ENCODE assay signal across 27 cellular contexts in genomic region chr5:43547532-43547931, GRCh38. TPM values are rescaled to one million over a fixed set of nuclear protein-coding genes. Genes with fewer than 3 reads are reported as not detected.
DNase-seq lines count a peak whose midpoint lies in the region; ATAC-seq, FAIRE-seq and TF ChIP-seq lines count a peak whose summit lies in the region.
"Had no signal": no experiment of that assay in that cellular context is flagged by ENCODE, and none has a peak within 500 bp of the region (broad histone marks: within the 10 kb centered on the region; RNA-seq: fewer than 3 reads in every experiment).

No MANE protein-coding gene starts in this region.

- no peak overlapping the region for H4K91ac ChIP-seq in neuronal stem cell (ENCODE audit: low read depth, low read length, poor library complexity)

- intact Hi-C loops in endothelial cell of umbilical vein (cut with micrococcal nuclease) = no loop called here

- H2BK12ac ChIP-seq in neuronal stem cell (ENCODE audit: low read length) = no peak overlapping the region

- H3K79me1 ChIP-seq in neuronal stem cell (ENCODE audit: low read depth, low read length) = peaks cover 5% of the 10 kb centered on the region

- H3K4ac ChIP-seq in neuronal stem cell (ENCODE audit: low read length) = no peak overlapping the region

- H2BK120ac ChIP-seq in neuronal stem cell (ENCODE audit: low read depth, low read length) = no peak overlapping the region

- H3K4me1 Mint-ChIP-seq in stimulated activated effector memory CD8-positive, alpha-beta T cell treated with anti-CD3 and anti-CD28 coated beads, Interleukin-12 subunit alpha, Interleukin-12 subunit beta, amount 100 ng/mL, for 72 hours = peaks cover 28% of the 10 kb centered on the region

- peaks cover 7% of the 10 kb centered on the region for H4K20me1 ChIP-seq in endothelial cell of umbilical vein (replicated peaks; ENCODE audit: control insufficient read depth, extremely low read depth, insufficient read depth, low read length)

- no peak overlapping the region for H3K23ac ChIP-seq in neuronal stem cell (ENCODE audit: low read depth, low read length, poor library complexity)

- BruUV-seq in endothelial cell of umbilical vein (replicated peaks; lab: Mats Ljungman, UMichigan) = no TSS peak

- no peaks in the 10 kb centered on the region for H3K27me3 ChIP-seq in endothelial cell of umbilical vein (ENCODE audit: control insufficient read depth in 2 of 2, insufficient read depth in 2 of 2, low read length in 2 of 2)
- H3K27me3 ChIP-seq in neuronal stem cell (ENCODE audit: control insufficient read depth in 3 of 3, insufficient read depth in 3 of 3, low read depth in 1 of 3, low read length in 3 of 3) = no peaks in the 10 kb centered on the region
- H3K27me3 ChIP-seq: BE2C, BLaER1 had no signal

- H3K27ac ChIP-seq in HEK293 (ENCODE audit: extremely low read depth, low read depth, low read length) (no peak overlapping the region), endothelial cell of umbilical vein (ENCODE audit: insufficient read depth, low read depth, low read length) (no peak overlapping the region), neuronal stem cell (replicated peaks; ENCODE audit: low read length) (no peak overlapping the region)
- H3K27ac ChIP-seq: BLaER1 had no signal

- H3K9me3 Mint-ChIP-seq in stimulated activated effector memory CD8-positive, alpha-beta T cell treated with anti-CD3 and anti-CD28 coated beads, Interleukin-12 subunit alpha, Interleukin-12 subunit beta, amount 100 ng/mL, for 72 hours = no peaks in the 10 kb centered on the region
- H3K9me3 Mint-ChIP-seq: CD4-positive, alpha-beta memory T cell; CD4-positive, CD25-positive, alpha-beta regulatory T cell; CD8-positive, alpha-beta memory T cell had no signal

- H2AFZ ChIP-seq in endothelial cell of umbilical vein (ENCODE audit: low read depth, low read length) = no peak overlapping the region
- H2AFZ ChIP-seq in neuronal stem cell (ENCODE audit: low read length) = no peak overlapping the region

- H3K14ac ChIP-seq in neuronal stem cell (ENCODE audit: low read length) = no peak overlapping the region

- no peak overlapping the region for H2AK5ac ChIP-seq in neuronal stem cell (ENCODE audit: low read depth, low read length)

- H3K4me1 ChIP-seq in HEK293 (ENCODE audit: control insufficient read depth, insufficient read depth, low read length) = no peaks in the 10 kb centered on the region
- no peaks in the 10 kb centered on the region for H3K4me1 ChIP-seq in endothelial cell of umbilical vein (ENCODE audit: control insufficient read depth, extremely low read depth, insufficient read depth, low read length)
- no peaks in the 10 kb centered on the region for H3K4me1 ChIP-seq in neuronal stem cell (ENCODE audit: control insufficient read depth in 2 of 2, insufficient read depth in 1 of 2, low read depth in 1 of 2, low read length in 2 of 2)
- H3K4me1 ChIP-seq: BE2C had no signal

- H3K4me3 Mint-ChIP-seq in stimulated activated effector memory CD8-positive, alpha-beta T cell treated with anti-CD3 and anti-CD28 coated beads, Interleukin-12 subunit alpha, Interleukin-12 subunit beta, amount 100 ng/mL, for 72 hours = no peak overlapping the region
- H3K4me3 Mint-ChIP-seq: CD14-positive monocyte; CD4-positive, alpha-beta memory T cell; CD8-positive, alpha-beta memory T cell had no signal

- FAIRE-seq in endothelial cell of umbilical vein (lab: Jason Lieb, UNC) = peak; percentile 78
- FAIRE-seq: A204.1, GM12878, GM12892, GM18507 had no signal

- TF ChIP-seq CTCF in HEK293 (tag by site-specific recombination; IDR thresholded peaks at IDR 0.05) (no peak), endothelial cell of umbilical vein (IDR thresholded peaks at IDR 0.05; ENCODE audit: extremely low read depth in 1 of 2, insufficient read depth in 1 of 2, low read depth in 1 of 2, low read length in 2 of 2) (no peak)

- peaks cover 77 to 94% of the 10 kb centered on the region in 2 experiments for H3K36me3 ChIP-seq in HEK293 (ENCODE audit: control insufficient read depth in 2 of 2, insufficient read depth in 1 of 2, low read length in 2 of 2)
- H3K36me3 ChIP-seq in endothelial cell of umbilical vein (ENCODE audit: control insufficient read depth in 2 of 2, extremely low read depth in 1 of 2, insufficient read depth in 2 of 2, low read length in 2 of 2) = peaks cover 17 to 37% of the 10 kb centered on the region in 2 experiments
- peaks cover 32 to 100% of the 10 kb centered on the region in 2 donors for H3K36me3 ChIP-seq in neuronal stem cell (replicated peaks in 1 of 2; ENCODE audit: control insufficient read depth in 2 of 2, insufficient read depth in 2 of 2, low read length in 2 of 2)

- H2BK5ac ChIP-seq in neuronal stem cell (ENCODE audit: low read length) = no peak overlapping the region

- peaks cover 60% of the 10 kb centered on the region for H3K36me3 Mint-ChIP-seq in stimulated activated effector memory CD8-positive, alpha-beta T cell treated with anti-CD3 and anti-CD28 coated beads, Interleukin-12 subunit alpha, Interleukin-12 subunit beta, amount 100 ng/mL, for 72 hours

- H3K9me1 ChIP-seq in endothelial cell of umbilical vein (replicated peaks; ENCODE audit: control insufficient read depth, extremely low read depth, insufficient read depth, low read length) = no peaks in the 10 kb centered on the region

- no peak overlapping the region for H3K27ac Mint-ChIP-seq in stimulated activated effector memory CD8-positive, alpha-beta T cell treated with anti-CD3 and anti-CD28 coated beads, Interleukin-12 subunit alpha, Interleukin-12 subunit beta, amount 100 ng/mL, for 72 hours
- H3K27ac Mint-ChIP-seq: CD14-positive monocyte; CD4-positive, alpha-beta memory T cell; CD4-positive, CD25-positive, alpha-beta regulatory T cell; CD8-positive, alpha-beta memory T cell had no signal

- POLR2A ChIA-PET in HEK293 (lab: Yijun Ruan, JAX) = interaction anchor here (1.1 kb wide), 1 partner anchor 64 kb away, joined by 5 read pairs; the partner anchor contains the start of gene TMEM267
- POLR2A ChIA-PET in endothelial cell of umbilical vein (lab: Charles Lee) = no interaction called here

- H3K4me3 ChIP-seq in HEK293 (ENCODE audit: low read depth, low read length) (no peak overlapping the region), endothelial cell of umbilical vein (replicated peaks in 1 of 3; ENCODE audit: insufficient read depth in 1 of 3, low read depth in 1 of 3, low read length in 3 of 3) (no peak overlapping the region), neuronal stem cell (ENCODE audit: low read length in 2 of 2) (no peak overlapping the region)
- H3K4me3 ChIP-seq: BLaER1, GM12878 had no signal

- WGBS in neuronal stem cell (ENCODE audit: extremely low coverage in 2 of 2, insufficient read length in 2 of 2, insufficient replicate concordance in 1 of 2), 2 donors = no CpG with 5 or more reads among the region's 2 CpGs

- TF ChIP-seq POLR2A in endothelial cell of umbilical vein (IDR thresholded peaks at IDR 0.05; ENCODE audit: low read depth, low read length) = no peak

- no peak for ATAC-seq in stimulated activated effector memory CD8-positive, alpha-beta T cell treated with anti-CD3 and anti-CD28 coated beads, Interleukin-12 subunit alpha, Interleukin-12 subunit beta, amount 100 ng/mL, for 72 hours
- ATAC-seq: GM12878 had no signal

- no peak overlapping the region for H4K8ac ChIP-seq in neuronal stem cell (ENCODE audit: low read depth, low read length)

- H3K4me2 ChIP-seq in endothelial cell of umbilical vein (ENCODE audit: insufficient read depth, low read length) = no peak overlapping the region
- peak overlapping the region; percentile 3 for H3K4me2 ChIP-seq in neuronal stem cell (ENCODE audit: insufficient read depth, low read length, poor library complexity, severe bottlenecking)
- H3K4me2 ChIP-seq: BLaER1 had no signal

- H3K18ac ChIP-seq in neuronal stem cell (ENCODE audit: low read length) = no peak overlapping the region

- H3K9ac ChIP-seq in endothelial cell of umbilical vein (replicated peaks; ENCODE audit: extremely low read depth, insufficient read depth, low read length) (no peak overlapping the region), neuronal stem cell (ENCODE audit: low read depth, low read length, poor library complexity) (no peak overlapping the region)
- H3K9ac ChIP-seq: BLaER1 had no signal

- H3K9me3 ChIP-seq in HEK293 (ENCODE audit: control insufficient read depth, insufficient read depth, low read depth, low read length) (no peaks in the 10 kb centered on the region), endothelial cell of umbilical vein (replicated peaks; ENCODE audit: control insufficient read depth, insufficient read depth, low read length) (no peaks in the 10 kb centered on the region), neuronal stem cell (replicated peaks in 1 of 2; ENCODE audit: control insufficient read depth in 2 of 2, insufficient read depth in 1 of 2, low read depth in 1 of 2, low read length in 2 of 2) (peaks cover 0 to 5% of the 10 kb centered on the region in 2 donors)
- H3K9me3 ChIP-seq: BE2C, BLaER1 had no signal

- no peak for DNase-seq in endothelial cell of umbilical vein (ENCODE audit: low read depth, low spot score)
- DNase-seq in neuronal stem cell (ENCODE audit: low spot score) = no peak
- no peak for DNase-seq in NCI-H510A (lab: John Stamatoyannopoulos, UW)
- DNase-seq in NCI-H510A treated with DMSO at 0.1 percent for 48 hours (lab: John Stamatoyannopoulos, UW) = no peak
- DNase-seq in stimulated activated effector memory CD8-positive, alpha-beta T cell treated with anti-CD3 and anti-CD28 coated beads, Interleukin-12 subunit alpha, Interleukin-12 subunit beta, amount 100 ng/mL, for 72 hours (ENCODE audit: low spot score in 2 of 2) = no peak
- DNase-seq: 8988T; ACHN; BE2C; C1 segment of cervical spinal cord; CD4-positive, alpha-beta memory T cell; CD4-positive, CD25-positive, alpha-beta regulatory T cell; CD8-positive, alpha-beta memory T cell; COR-L47; DMS 273 treated with DMSO at 0.1 percent for 48 hours; DMS153; DMS53; DMS79; DND-41; EL; GDM1 had no signal

- dilution Hi-C loops in endothelial cell of umbilical vein (cut with MboI; ENCODE audit: extremely low pct_ligation_motif_present, low sequenced_read_pairs) = no loop called here

- CTCF ChIA-PET in HEK293 (lab: Yijun Ruan, JAX) (interaction anchor here (0.7 to 1.2 kb wide), 2 partner anchors 63 to 893 kb away, joined by 4 to 8 read pairs; partner anchors contain the start of gene TMEM267), endothelial cell of umbilical vein (lab: Charles Lee) (interaction anchor here (1.2 kb wide), 1 partner anchor 15 kb away, joined by 3 read pairs; no protein-coding TSS in a partner anchor)

- peaks cover 53% of the 10 kb centered on the region for H3K79me2 ChIP-seq in endothelial cell of umbilical vein (ENCODE audit: control insufficient read depth, insufficient read depth, low read length)

- no peak overlapping the region for H2BK15ac ChIP-seq in neuronal stem cell (ENCODE audit: low read length)

RNA-seq across cellular contexts. Expression of gene PAIP1, which starts 9.3 kb away (rescaled TPM):
- total RNA-seq in endothelial cell of umbilical vein = 81.6 and 90.1 TPM in 2 replicates
- 65.3 and 69.1 TPM in 2 replicates for polyA plus RNA-seq in endothelial cell of umbilical vein
- polyA plus RNA-seq in endothelial cell of umbilical vein (2011; cell fraction: cytosol; rRNA removed) = 79.2 and 93.5 TPM in 2 replicates
- polyA plus RNA-seq in endothelial cell of umbilical vein (2011; cell fraction: nucleus; rRNA removed) = 47.3 and 49.7 TPM in 2 replicates
- polyA plus RNA-seq in endothelial cell of umbilical vein (2012) = 62.1 and 83.9 TPM in 2 replicates
- 54.9 and 57.6 TPM in 2 replicates for polyA minus RNA-seq in endothelial cell of umbilical vein
- polyA minus RNA-seq in endothelial cell of umbilical vein (2011; cell fraction: cytosol; rRNA and poly(A)+ RNA removed) = 88.5 TPM
- polyA minus RNA-seq in endothelial cell of umbilical vein (2011; cell fraction: nucleus; rRNA and poly(A)+ RNA removed) = 19.9 and 35.9 TPM in 2 replicates
- 120 TPM for polyA plus RNA-seq in neuronal stem cell (2013, experiment 1 of 2)
- 120 TPM for polyA plus RNA-seq in neuronal stem cell (2013, experiment 2 of 2)

RNA-seq across cellular contexts. Expression of gene C5orf34, which starts 32.6 kb away (rescaled TPM):
- total RNA-seq in endothelial cell of umbilical vein = 5.0 and 6.5 TPM in 2 replicates
- 2.1 and 2.2 TPM in 2 replicates for polyA plus RNA-seq in endothelial cell of umbilical vein
- polyA plus RNA-seq in endothelial cell of umbilical vein (2011; cell fraction: cytosol; rRNA removed) = 2.8 and 3.7 TPM in 2 replicates
- 8.8 and 12.9 TPM in 2 replicates for polyA plus RNA-seq in endothelial cell of umbilical vein (2011; cell fraction: nucleus; rRNA removed)
- 2.6 and 5.3 TPM in 2 replicates for polyA plus RNA-seq in endothelial cell of umbilical vein (2012)
- 2.9 and 5.3 TPM in 2 replicates for polyA minus RNA-seq in endothelial cell of umbilical vein
- polyA minus RNA-seq in endothelial cell of umbilical vein (2011; cell fraction: cytosol; rRNA and poly(A)+ RNA removed) = 12.3 TPM
- 4.4 and 10.0 TPM in 2 replicates for polyA minus RNA-seq in endothelial cell of umbilical vein (2011; cell fraction: nucleus; rRNA and poly(A)+ RNA removed)
- polyA plus RNA-seq in neuronal stem cell (2013, experiment 1 of 2) = 6.4 TPM
- polyA plus RNA-seq in neuronal stem cell (2013, experiment 2 of 2) = 6.1 TPM

RNA-seq across cellular contexts. Expression of gene NNT, which starts 55.4 kb away (rescaled TPM):
- 75.6 and 82.5 TPM in 2 replicates for total RNA-seq in endothelial cell of umbilical vein
- polyA plus RNA-seq in endothelial cell of umbilical vein = 34.3 and 38.2 TPM in 2 replicates
- 25.8 and 26.8 TPM in 2 replicates for polyA plus RNA-seq in endothelial cell of umbilical vein (2011; cell fraction: cytosol; rRNA removed)
- 57.8 and 62.0 TPM in 2 replicates for polyA plus RNA-seq in endothelial cell of umbilical vein (2011; cell fraction: nucleus; rRNA removed)
- 35.9 and 37.9 TPM in 2 replicates for polyA plus RNA-seq in endothelial cell of umbilical vein (2012)
- polyA minus RNA-seq in endothelial cell of umbilical vein = 124 TPM in 2 replicates
- polyA minus RNA-seq in endothelial cell of umbilical vein (2011; cell fraction: cytosol; rRNA and poly(A)+ RNA removed) = 42.3 TPM
- polyA minus RNA-seq in endothelial cell of umbilical vein (2011; cell fraction: nucleus; rRNA and poly(A)+ RNA removed) = 68.4 and 82.6 TPM in 2 replicates
- 18.4 TPM for polyA plus RNA-seq in neuronal stem cell (2013, experiment 1 of 2)
- 18.8 TPM for polyA plus RNA-seq in neuronal stem cell (2013, experiment 2 of 2)
